In the genomic region with DNA sequence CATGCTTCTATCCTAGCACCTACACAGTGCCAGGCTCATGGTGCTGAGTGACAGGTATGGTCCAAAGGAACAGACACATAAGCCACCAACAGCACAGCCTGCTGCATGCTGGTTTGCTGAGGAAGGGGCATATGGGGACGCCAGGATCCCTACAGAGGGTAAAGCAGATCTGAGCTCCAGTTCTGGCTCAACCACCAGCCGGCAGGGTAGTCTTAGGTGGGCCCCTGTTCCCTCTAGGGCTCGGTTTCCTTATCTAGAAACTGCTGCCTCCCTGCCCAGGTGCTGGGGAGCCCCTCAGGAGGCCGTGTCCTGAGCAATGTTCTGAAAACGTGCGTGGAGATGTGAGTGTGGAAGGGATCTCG, we compare ENCODE assay signal across 8 cellular contexts. TPM values are rescaled to one million over a fixed set of nuclear protein-coding genes. Genes with fewer than 3 reads are reported as not detected.
A peak's percentile ranks its signal among the peaks of the same experiment; 100 is the strongest.
DNase-seq lines count a peak whose midpoint lies in the region; ATAC-seq and TF ChIP-seq lines count a peak whose summit lies in the region.

No MANE protein-coding gene starts in this region.

- TF ChIP-seq CTCF in RWPE2 (IDR thresholded peaks at IDR 0.05; ENCODE audit: poor library complexity, severe bottlenecking) (no peak), osteocyte (IDR thresholded peaks at IDR 0.05) (no peak)

- peak overlapping the region; percentile 89 for H3K27ac Mint-ChIP-seq in osteocyte (ENCODE audit: unreplicated experiment)

- no peaks in the 10 kb centered on the region for H3K27me3 Mint-ChIP-seq in osteocyte (ENCODE audit: unreplicated experiment)

- H3K4me1 ChIP-seq in BLaER1 = peaks cover 97% of the 10 kb centered on the region
- H3K4me1 ChIP-seq in RWPE2 (ENCODE audit: insufficient read depth, poor library complexity, severe bottlenecking) = peaks cover 62% of the 10 kb centered on the region

- H3K27me3 ChIP-seq in BLaER1 (no peaks in the 10 kb centered on the region), RWPE2 (ENCODE audit: insufficient read depth, poor library complexity, severe bottlenecking) (no peaks in the 10 kb centered on the region)

- peaks cover 24% of the 10 kb centered on the region for H3K36me3 Mint-ChIP-seq in osteocyte (ENCODE audit: unreplicated experiment)

- peaks cover 69% of the 10 kb centered on the region for H3K4me1 Mint-ChIP-seq in osteocyte (ENCODE audit: unreplicated experiment)

- peak overlapping the region; percentile 96 for H3K4me2 ChIP-seq in BLaER1

- no peaks in the 10 kb centered on the region for H3K9me3 ChIP-seq in BLaER1
- no peaks in the 10 kb centered on the region for H3K9me3 ChIP-seq in RWPE2 (ENCODE audit: severe bottlenecking)

- no peak for DNase-seq in RWPE2 (ENCODE audit: low spot score)
- no peak for DNase-seq in epithelial cell of prostate (ENCODE audit: low read depth, low spot score)
- DNase-seq in osteocyte (ENCODE audit: extremely low spot score, unreplicated experiment) = no peak
- DNase-seq in NCI-H2029 treated with DMSO at 0.1 percent for 48 hours (lab: John Stamatoyannopoulos, UW) = no peak
- no peak for DNase-seq in cerebellar nuclear complex (lab: John Stamatoyannopoulos, UW)
- DNase-seq in RKO (ENCODE audit: low spot score) = no peak

- no peak for ATAC-seq in RWPE2 (ENCODE audit: low read depth)
- no peak for ATAC-seq in GM21528 (IDR thresholded peaks at IDR 0.05; ENCODE audit: low FRiP score, unreplicated experiment)

- H3K4me3 ChIP-seq in BLaER1 (peak overlapping the region; percentile 52), RWPE2 (ENCODE audit: severe bottlenecking) (no peak overlapping the region)

- H4K20me1 ChIP-seq in BLaER1 = no peaks in the 10 kb centered on the region

- peak overlapping the region; percentile 86 for H3K9ac ChIP-seq in BLaER1

- no peaks in the 10 kb centered on the region for H3K36me3 ChIP-seq in BLaER1
- H3K36me3 ChIP-seq in RWPE2 (ENCODE audit: low read depth) = peaks cover 21% of the 10 kb centered on the region

- H3K27ac ChIP-seq in BLaER1 = peak overlapping the region; percentile 99
- peak overlapping the region; percentile 98 for H3K27ac ChIP-seq in RWPE2 (ENCODE audit: poor library complexity, severe bottlenecking)
- H3K27ac ChIP-seq in epithelial cell of prostate = peak overlapping the region; percentile 74

- no peak overlapping the region for H3K4me3 Mint-ChIP-seq in osteocyte (ENCODE audit: unreplicated experiment)

- H3K9me3 Mint-ChIP-seq in osteocyte (ENCODE audit: unreplicated experiment) = no peaks in the 10 kb centered on the region

RNA-seq across cellular contexts. Expression of gene MRPS23, which starts 24.2 kb away (rescaled TPM):
- total RNA-seq in osteocyte = 28.3 and 35.0 TPM in 2 replicates
